Comparison of ENCODE assay signal across 12 cellular contexts in genomic region chr10:43355749-43356371, GRCh38. TPM values are rescaled to one million over a fixed set of nuclear protein-coding genes. Genes with fewer than 3 reads are reported as not detected.
DNase-seq lines count a peak whose midpoint lies in the region; ATAC-seq and TF ChIP-seq lines count a peak whose summit lies in the region.
"Had no signal": no experiment of that assay in that cellular context is flagged by ENCODE, and none has a peak within 500 bp of the region (broad histone marks: within the 10 kb centered on the region; RNA-seq: fewer than 3 reads in every experiment).

No MANE protein-coding gene starts in this region.

- H2AFZ ChIP-seq in Loucy (ENCODE audit: low read length) = peak overlapping the region; percentile 71; the same call in 1 of the 2 replicates

- H3K27ac Mint-ChIP-seq in activated T-helper 2 cell treated with anti-CD3 and anti-CD28 coated beads, Interferon-gamma antibody, Interleukin-2, Interleukin-4, amounts not matched to agents 10 μg/mL and 5 μg/mL and 100 μg/mL, durations not matched to agents 14 hours and 24 hours and 36 hours = peak overlapping the region; percentile 75
- H3K27ac Mint-ChIP-seq in CD8-positive, alpha-beta memory T cell = peak overlapping the region in 2 of 8 donors; percentile 0 to 43

- H3K4me3 ChIP-seq in Loucy (ENCODE audit: low read length, poor library complexity, severe bottlenecking) = no peak overlapping the region
- no peak overlapping the region for H3K4me3 ChIP-seq in mucosa of descending colon
- H3K4me3 ChIP-seq in CD8-positive, alpha-beta memory T cell (ENCODE audit: low read length) = no peak overlapping the region

- H3K4me1 Mint-ChIP-seq in activated T-helper 2 cell treated with anti-CD3 and anti-CD28 coated beads, Interferon-gamma antibody, Interleukin-2, Interleukin-4, amounts not matched to agents 10 μg/mL and 5 μg/mL and 100 μg/mL, durations not matched to agents 14 hours and 24 hours and 36 hours (ENCODE audit: low read depth) = peaks cover 30% of the 10 kb centered on the region
- H3K4me1 Mint-ChIP-seq in CD8-positive, alpha-beta memory T cell = peaks cover 10 to 16% (median 14%) of the 10 kb centered on the region in 3 donors

- H3K9me3 ChIP-seq in Loucy (ENCODE audit: insufficient read depth, low read depth, low read length) (no peaks in the 10 kb centered on the region), mucosa of descending colon (no peaks in the 10 kb centered on the region)
- H3K9me3 ChIP-seq in CD8-positive, alpha-beta memory T cell (ENCODE audit: low read length) = no peaks in the 10 kb centered on the region

- H3F3A ChIP-seq in Loucy (ENCODE audit: low read depth) = no peaks in the 10 kb centered on the region

- no peak for TF ChIP-seq CTCF in Loucy (conservative IDR thresholded peaks at IDR 0.05; ENCODE audit: low read length)
- TF ChIP-seq CTCF in mucosa of descending colon (IDR thresholded peaks at IDR 0.05) = no peak

- CTCF ChIA-PET in CD8-positive, alpha-beta memory T cell (lab: Charles Lee) = interaction anchor here (1.4 to 1.6 kb wide), 2 partner anchors 63 to 152 kb away, joined by 3 to 6 read pairs; no protein-coding TSS in a partner anchor

- ATAC-seq in mucosa of descending colon (peak; percentile 95), GM19395 (IDR thresholded peaks at IDR 0.05; ENCODE audit: unreplicated experiment) (no peak), GM18498 (IDR thresholded peaks at IDR 0.05; ENCODE audit: unreplicated experiment) (no peak)
- ATAC-seq: activated CD4-positive, CD25-positive, alpha-beta regulatory T cell treated with anti-CD3 and anti-CD28 coated beads, Interleukin-2, amount 50 U/mL, for 24 hours had no signal

- H3K9ac ChIP-seq in Loucy (ENCODE audit: low read depth, low read length, poor library complexity, severe bottlenecking) = no peak overlapping the region

- H3K9me2 ChIP-seq in Loucy (replicated peaks; ENCODE audit: low read depth, low read length) = no peaks in the 10 kb centered on the region

- peaks cover 1% of the 10 kb centered on the region for H3K27me3 Mint-ChIP-seq in activated T-helper 2 cell treated with anti-CD3 and anti-CD28 coated beads, Interferon-gamma antibody, Interleukin-2, Interleukin-4, amounts not matched to agents 10 μg/mL and 5 μg/mL and 100 μg/mL, durations not matched to agents 14 hours and 24 hours and 36 hours (ENCODE audit: low read depth)
- peaks cover 7 to 9% of the 10 kb centered on the region in 2 donors for H3K27me3 Mint-ChIP-seq in CD8-positive, alpha-beta memory T cell

- in situ Hi-C loops in Caki2 (cut with HindIII; ENCODE audit: low pct_unique_long_range_greater_than_20kb, low sequenced_read_pairs) = no loop called here

- no peak overlapping the region for H3K4me2 ChIP-seq in Loucy (ENCODE audit: low read depth, low read length, poor library complexity, severe bottlenecking)

- peak; percentile 76 for DNase-seq in Caki2 (ENCODE audit: low read depth)
- DNase-seq in activated T-helper 2 cell treated with anti-CD3 and anti-CD28 coated beads, Interferon-gamma antibody, Interleukin-2, Interleukin-4, amounts not matched to agents 10 μg/mL and 5 μg/mL and 100 μg/mL, durations not matched to agents 14 hours and 24 hours and 36 hours (ENCODE audit: low spot score) = peak; percentile 21
- peak in 1 of 3 donors; percentile 76 for DNase-seq in mucosa of descending colon
- no peak for DNase-seq in CD8-positive, alpha-beta memory T cell
- no peak for DNase-seq in cerebellar cortex (ENCODE audit: low spot score)
- DNase-seq: dermis blood vessel endothelial cell, NCI-H524 treated with DMSO at 0.1 percent for 48 hours had no signal

- H3K36me3 ChIP-seq in Loucy (ENCODE audit: insufficient read depth, low read length) (no peaks in the 10 kb centered on the region), mucosa of descending colon (ENCODE audit: low read depth) (no peaks in the 10 kb centered on the region)
- H3K36me3 ChIP-seq in CD8-positive, alpha-beta memory T cell (ENCODE audit: insufficient read depth, low read length) = no peaks in the 10 kb centered on the region

- no peaks in the 10 kb centered on the region for H3K27me3 ChIP-seq in Loucy (ENCODE audit: insufficient read depth, low read length, poor library complexity, severe bottlenecking)
- no peaks in the 10 kb centered on the region for H3K27me3 ChIP-seq in CD8-positive, alpha-beta memory T cell (ENCODE audit: insufficient read depth, low read length, poor library complexity, severe bottlenecking)

- POLR2A ChIA-PET in CD8-positive, alpha-beta memory T cell (lab: Charles Lee) = interaction anchor here (0.5 kb wide), 1 partner anchor 173 kb away, joined by 6 read pairs; no protein-coding TSS in a partner anchor

- H3K4me3 Mint-ChIP-seq in activated T-helper 2 cell treated with anti-CD3 and anti-CD28 coated beads, Interferon-gamma antibody, Interleukin-2, Interleukin-4, amounts not matched to agents 10 μg/mL and 5 μg/mL and 100 μg/mL, durations not matched to agents 14 hours and 24 hours and 36 hours (ENCODE audit: low read depth) = peak overlapping the region; percentile 20
- H3K4me3 Mint-ChIP-seq in CD8-positive, alpha-beta memory T cell = no peak overlapping the region

- H3K27ac ChIP-seq in CD8-positive, alpha-beta memory T cell (ENCODE audit: low read depth, low read length) = no peak overlapping the region

- H3K36me3 Mint-ChIP-seq in activated T-helper 2 cell treated with anti-CD3 and anti-CD28 coated beads, Interferon-gamma antibody, Interleukin-2, Interleukin-4, amounts not matched to agents 10 μg/mL and 5 μg/mL and 100 μg/mL, durations not matched to agents 14 hours and 24 hours and 36 hours (ENCODE audit: low read depth) = peaks cover 5% of the 10 kb centered on the region
- H3K36me3 Mint-ChIP-seq in CD8-positive, alpha-beta memory T cell = peaks cover 0 to 1% (median 0%) of the 10 kb centered on the region in 3 donors

- H3K9me3 Mint-ChIP-seq in activated T-helper 2 cell treated with anti-CD3 and anti-CD28 coated beads, Interferon-gamma antibody, Interleukin-2, Interleukin-4, amounts not matched to agents 10 μg/mL and 5 μg/mL and 100 μg/mL, durations not matched to agents 14 hours and 24 hours and 36 hours = no peaks in the 10 kb centered on the region
- H3K9me3 Mint-ChIP-seq in CD8-positive, alpha-beta memory T cell = no peaks in the 10 kb centered on the region

- H3K4me1 ChIP-seq in Loucy (ENCODE audit: insufficient read depth, low read length, poor library complexity, severe bottlenecking) (peaks cover 5% of the 10 kb centered on the region), mucosa of descending colon (ENCODE audit: low read depth) (peaks cover 6% of the 10 kb centered on the region)
- peaks cover under 1% of the 10 kb centered on the region for H3K4me1 ChIP-seq in CD8-positive, alpha-beta memory T cell (ENCODE audit: insufficient read depth, low read length)

- no peaks in the 10 kb centered on the region for H3K79me2 ChIP-seq in Loucy (ENCODE audit: insufficient read depth, low read length)

- intact Hi-C loops in activated T-helper 2 cell treated with anti-CD3 and anti-CD28 coated beads, Interferon-gamma antibody, Interleukin-2, Interleukin-4, amounts not matched to agents 10 μg/mL and 5 μg/mL and 100 μg/mL, durations not matched to agents 14 hours and 24 hours and 36 hours (cut with micrococcal nuclease) = no loop called here
- intact Hi-C loops in mucosa of descending colon (cut with DNase I, micrococcal nuclease) = loop anchor here in 1 of 2 donors (10.0 kb wide), 1 partner anchor 61 kb away; no protein-coding TSS in a partner anchor

- H4K20me1 ChIP-seq in Loucy (ENCODE audit: insufficient read depth, low read length, poor library complexity, severe bottlenecking) = no peaks in the 10 kb centered on the region

RNA-seq across cellular contexts. Expression of gene FXYD4, which starts 15.6 kb away (rescaled TPM):
- not detected in 2 replicates for total RNA-seq in Caki2 (2014; rRNA removed; shearing (Covaris generic); ENCODE audit: low replicate concordance)
- not detected in 2 replicates for total RNA-seq in activated T-helper 2 cell treated with anti-CD3 and anti-CD28 coated beads, Interferon-gamma antibody, Interleukin-2, Interleukin-4, amounts not matched to agents 10 μg/mL and 5 μg/mL and 100 μg/mL, durations not matched to agents 14 hours and 24 hours and 36 hours
- total RNA-seq in mucosa of descending colon = not detected
- not detected for total RNA-seq in CD8-positive, alpha-beta memory T cell
- not detected for polyA plus RNA-seq in CD8-positive, alpha-beta memory T cell
- total RNA-seq: dermis blood vessel endothelial cell, G401 had no signal

RNA-seq across cellular contexts. Expression of gene HNRNPF, which starts 53.1 kb away (rescaled TPM):
- 253 and 281 TPM in 2 replicates for total RNA-seq in Caki2 (2014; rRNA removed; shearing (Covaris generic); ENCODE audit: low replicate concordance)
- total RNA-seq in activated T-helper 2 cell treated with anti-CD3 and anti-CD28 coated beads, Interferon-gamma antibody, Interleukin-2, Interleukin-4, amounts not matched to agents 10 μg/mL and 5 μg/mL and 100 μg/mL, durations not matched to agents 14 hours and 24 hours and 36 hours = 503 and 520 TPM in 2 replicates
- 100 to 1,000 TPM; 212 to 229 (median 227) TPM for total RNA-seq in mucosa of descending colon
- 100 to 1,000 TPM; 562 to 566 TPM for total RNA-seq in CD8-positive, alpha-beta memory T cell
- polyA plus RNA-seq in CD8-positive, alpha-beta memory T cell = 261 TPM

Comparison
In these comparisons a context has a peak if more than half of its experiments do, and no peak if none do; other contexts are left out.
1. DNase-seq: peak in Caki2 (single experiment) and activated T-helper 2 cell treated with anti-CD3 and anti-CD28 coated beads, Interferon-gamma antibody, Interleukin-2, Interleukin-4, amounts not matched to agents 10 μg/mL and 5 μg/mL and 100 μg/mL, durations not matched to agents 14 hours and 24 hours and 36 hours (single experiment); none in CD8-positive, alpha-beta memory T cell (0 of 5) and cerebellar cortex (single experiment).